In the genomic region with DNA sequence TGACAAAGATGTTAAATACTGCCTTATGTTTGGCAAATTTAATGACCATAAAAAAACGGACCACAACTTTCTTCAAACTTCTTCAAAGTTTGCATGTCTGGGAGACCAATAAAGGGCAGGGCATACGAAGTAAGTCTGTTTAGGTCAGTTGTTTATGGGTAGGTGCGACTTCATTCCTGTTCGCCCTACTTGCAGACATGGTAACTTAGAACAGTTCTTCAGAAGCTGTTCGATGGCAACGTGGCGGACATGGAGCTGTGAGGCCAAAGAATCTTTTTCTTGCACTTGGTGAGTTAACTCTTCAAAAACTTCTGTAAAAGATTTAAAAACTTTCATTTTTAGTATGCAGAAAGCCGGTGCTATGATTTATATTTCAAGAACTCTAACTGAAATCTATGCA, we compare ENCODE assay signal across 11 cellular contexts. TPM values are rescaled to one million over a fixed set of nuclear protein-coding genes. Genes with fewer than 3 reads are reported as not detected.
A peak's percentile ranks its signal among the peaks of the same experiment; 100 is the strongest.
DNase-seq lines count a peak whose midpoint lies in the region; ATAC-seq and TF ChIP-seq lines count a peak whose summit lies in the region.
"Had no signal": no experiment of that assay in that cellular context is flagged by ENCODE, and none has a peak within 500 bp of the region (broad histone marks: within the 10 kb centered on the region; RNA-seq: fewer than 3 reads in every experiment).

No MANE protein-coding gene starts in this region.

- peaks cover 90% of the 10 kb centered on the region for H3K4me1 Mint-ChIP-seq in stimulated activated naive CD8-positive, alpha-beta T cell treated with anti-CD3 and anti-CD28 coated beads, Interleukin-15, Interleukin-2, amounts not matched to agents 100 ng/mL and 50 ng/mL, for 24 hours (ENCODE audit: low read depth)
- peaks cover 61 to 88% of the 10 kb centered on the region in 2 donors for H3K4me1 Mint-ChIP-seq in immature natural killer cell

- H3K4me1 ChIP-seq in vagina = peaks cover 13% of the 10 kb centered on the region
- H3K4me1 ChIP-seq: foreskin keratinocyte had no signal

- peaks cover 47% of the 10 kb centered on the region for H3K36me3 Mint-ChIP-seq in stimulated activated naive CD8-positive, alpha-beta T cell treated with anti-CD3 and anti-CD28 coated beads, Interleukin-15, Interleukin-2, amounts not matched to agents 100 ng/mL and 50 ng/mL, for 24 hours (ENCODE audit: low read depth)
- H3K36me3 Mint-ChIP-seq in immature natural killer cell = peaks cover 5 to 31% (median 6%) of the 10 kb centered on the region in 3 donors

- intact Hi-C loops in vagina (cut with DNase I) = no loop called here

- H3K27ac ChIP-seq in KOPT-K1 (ENCODE audit: low read depth, low read length, poor library complexity, severe bottlenecking) = peak overlapping the region; percentile 71
- peak overlapping the region; percentile 51 for H3K27ac ChIP-seq in vagina
- H3K27ac ChIP-seq: foreskin keratinocyte had no signal

- peak overlapping the region; percentile 12 to 30 for H3K4me3 ChIP-seq in vagina

- no peaks in the 10 kb centered on the region for H3K27me3 Mint-ChIP-seq in stimulated activated naive CD8-positive, alpha-beta T cell treated with anti-CD3 and anti-CD28 coated beads, Interleukin-15, Interleukin-2, amounts not matched to agents 100 ng/mL and 50 ng/mL, for 24 hours
- H3K27me3 Mint-ChIP-seq in immature natural killer cell (ENCODE audit: low read depth in 3 of 3) = peaks cover 0 to 3% (median 3%) of the 10 kb centered on the region in 3 donors

- H3K27ac Mint-ChIP-seq in stimulated activated naive CD8-positive, alpha-beta T cell treated with anti-CD3 and anti-CD28 coated beads, Interleukin-15, Interleukin-2, amounts not matched to agents 100 ng/mL and 50 ng/mL, for 24 hours = peak overlapping the region; percentile 90
- H3K27ac Mint-ChIP-seq in immature natural killer cell = peak overlapping the region; percentile 93 to 97 (median 96)

- H3K9me3 ChIP-seq in KOPT-K1 (ENCODE audit: insufficient read depth, low read length, poor library complexity, severe bottlenecking) (no peaks in the 10 kb centered on the region), vagina (no peaks in the 10 kb centered on the region)

- no peak for ATAC-seq in stimulated activated naive CD8-positive, alpha-beta T cell treated with anti-CD3 and anti-CD28 coated beads, Interleukin-15, Interleukin-2, amounts not matched to agents 100 U/mL and 50 U/mL, for 24 hours

- TF ChIP-seq CTCF in vagina (IDR thresholded peaks at IDR 0.05) = no peak

- DNase-seq in stimulated activated naive CD8-positive, alpha-beta T cell treated with anti-CD3 and anti-CD28 coated beads, Interleukin-15, Interleukin-2, amounts not matched to agents 100 U/mL and 50 U/mL, for 24 hours = no peak
- peak in 1 of 3 donors; percentile 23 for DNase-seq in immature natural killer cell
- DNase-seq in vagina (ENCODE audit: extremely low spot score in 2 of 2) = no peak
- no peak for DNase-seq in kidney tubule cell (ENCODE audit: low spot score)
- DNase-seq in stimulated activated naive CD4-positive, alpha-beta T cell treated with Interleukin-2 at 50 U/mL for 16 hours (lab: John Stamatoyannopoulos, UW) = no peak
- DNase-seq in stimulated activated CD4-positive, alpha-beta T cell treated with anti-CD3 and anti-CD28 coated beads, Interleukin-2, amount 100 ng/mL, for 24 hours = no peak
- DNase-seq: activated naive CD4-positive, alpha-beta T cell; foreskin keratinocyte; NCI-H2171 had no signal

- no peak for TF ChIP-seq POLR2A in vagina (IDR thresholded peaks at IDR 0.05)

- peak overlapping the region; percentile 75 for H3K4me3 Mint-ChIP-seq in stimulated activated naive CD8-positive, alpha-beta T cell treated with anti-CD3 and anti-CD28 coated beads, Interleukin-15, Interleukin-2, amounts not matched to agents 100 ng/mL and 50 ng/mL, for 24 hours
- H3K4me3 Mint-ChIP-seq in immature natural killer cell = peak overlapping the region; percentile 76 to 91 (median 81)

- peaks cover 49% of the 10 kb centered on the region for H3K36me3 ChIP-seq in KOPT-K1 (ENCODE audit: insufficient read depth, low read length)
- no peaks in the 10 kb centered on the region for H3K36me3 ChIP-seq in vagina

- no peaks in the 10 kb centered on the region for H3K27me3 ChIP-seq in vagina
- H3K27me3 ChIP-seq: foreskin keratinocyte had no signal

- no peaks in the 10 kb centered on the region for H3K9me3 Mint-ChIP-seq in stimulated activated naive CD8-positive, alpha-beta T cell treated with anti-CD3 and anti-CD28 coated beads, Interleukin-15, Interleukin-2, amounts not matched to agents 100 ng/mL and 50 ng/mL, for 24 hours
- H3K9me3 Mint-ChIP-seq in immature natural killer cell = no peaks in the 10 kb centered on the region

RNA-seq across cellular contexts. Expression of gene C21orf91, which starts 25.9 kb away (rescaled TPM):
- polyA plus RNA-seq in immature natural killer cell = 10 to 100 TPM; 29.5 to 41.3 (median 39.6) TPM
- 8.6 TPM for total RNA-seq in vagina
